In genomic region chr2:201234167-201235139, GRCh38 we compare ENCODE assay signal across 8 cellular contexts. TPM values are rescaled to one million over a fixed set of nuclear protein-coding genes. Genes with fewer than 3 reads are reported as not detected.
DNase-seq lines count a peak whose midpoint lies in the region; ATAC-seq and TF ChIP-seq lines count a peak whose summit lies in the region.

No MANE protein-coding gene starts in this region.

- peak; percentile 2 for ATAC-seq in GM19328 (IDR thresholded peaks at IDR 0.05; ENCODE audit: unreplicated experiment)

- H3K36me3 Mint-ChIP-seq in CD14-positive monocyte = no peaks in the 10 kb centered on the region

- DNase-seq in CD14-positive monocyte (ENCODE audit: low spot score) (no peak), NCI-H1694 treated with DMSO at 0.1 percent for 48 hours (lab: John Stamatoyannopoulos, UW) (no peak), dedifferentiated amniotic fluid mesenchymal stem cell (ENCODE audit: extremely low spot score) (no peak), HK-2 (ENCODE audit: unreplicated experiment) (no peak), COLO829 (ENCODE audit: low spot score) (no peak)

- H2AFZ ChIP-seq in SU-DHL-6 (ENCODE audit: low read depth, low read length, severe bottlenecking) = peak overlapping the region; percentile 89

- H3F3A ChIP-seq in SU-DHL-6 (ENCODE audit: insufficient read depth) = peaks cover 19% of the 10 kb centered on the region

- H3K27ac Mint-ChIP-seq in CD14-positive monocyte = peak overlapping the region; percentile 90 to 96 (median 94)

- H3K27me3 Mint-ChIP-seq in CD14-positive monocyte (ENCODE audit: low read depth in 3 of 3) = peaks cover 0 to 2% (median 0%) of the 10 kb centered on the region in 3 donors

- peak overlapping the region; percentile 89 for H3K4me2 ChIP-seq in SU-DHL-6 (ENCODE audit: low read depth, low read length, poor library complexity, severe bottlenecking)

- no peak for TF ChIP-seq RAD21 in liver (IDR thresholded peaks at IDR 0.05)

- H3K9me3 Mint-ChIP-seq in CD14-positive monocyte = no peaks in the 10 kb centered on the region

- H3K4me3 Mint-ChIP-seq in CD14-positive monocyte = peak overlapping the region; percentile 91 to 94

- no peak for TF ChIP-seq CTCF in CD14-positive monocyte (IDR thresholded peaks at IDR 0.05)
- TF ChIP-seq CTCF in SU-DHL-6 (IDR thresholded peaks at IDR 0.05; ENCODE audit: insufficient read depth, low read length, poor library complexity, severe bottlenecking) = no peak
- no peak for TF ChIP-seq CTCF in liver (IDR thresholded peaks at IDR 0.05; ENCODE audit: low read depth, low read length, missing input control)

- WGBS in liver = 77% methylated on average over 15 of the region's 15 CpGs

- peaks cover 22% of the 10 kb centered on the region for H3K79me2 ChIP-seq in SU-DHL-6 (ENCODE audit: insufficient read depth, low read length)

- H3K27me3 ChIP-seq in SU-DHL-6 (ENCODE audit: low read length) (no peaks in the 10 kb centered on the region), liver (ENCODE audit: control insufficient read depth in 4 of 4, insufficient read depth in 4 of 4, low read length in 3 of 4) (no peaks in the 10 kb centered on the region)

- intact Hi-C loops in CD14-positive monocyte (cut with micrococcal nuclease) = loop anchor here (5.0 to 10.0 kb wide), 5 partner anchors 38 to 340 kb away; partner anchors contain the start of genes CASP10 (in 2 of the 2), STRADB (in 1 of the 2) and TRAK2 (in 1 of the 2)

- H3K4me3 ChIP-seq in SU-DHL-6 (ENCODE audit: insufficient read depth, low read length, poor library complexity, severe bottlenecking) (peak overlapping the region; percentile 78), liver (ENCODE audit: low read depth in 1 of 3, low read length in 3 of 3) (peak overlapping the region; percentile 61 to 95 (median 82))

- H3K9ac ChIP-seq in SU-DHL-6 (ENCODE audit: low read length) = peak overlapping the region; percentile 71
- peak overlapping the region in 1 of 2 donors; percentile 57 for H3K9ac ChIP-seq in liver (ENCODE audit: low read depth in 1 of 2, low read length in 2 of 2)

- peaks cover 6 to 30% (median 24%) of the 10 kb centered on the region in 4 donors for H3K4me1 ChIP-seq in liver (ENCODE audit: control insufficient read depth in 4 of 4, insufficient read depth in 4 of 4, low read length in 3 of 4)

- H3K27ac ChIP-seq in SU-DHL-6 (ENCODE audit: low read depth, low read length) (peak overlapping the region; percentile 75), liver (ENCODE audit: low read depth in 1 of 2, low read length in 2 of 2) (peak overlapping the region in 1 of 2 donors; percentile 87)

- H3K9me3 ChIP-seq in SU-DHL-6 (ENCODE audit: insufficient read depth, low read length) (no peaks in the 10 kb centered on the region), liver (ENCODE audit: control insufficient read depth in 4 of 4, low read length in 3 of 4) (no peaks in the 10 kb centered on the region)

- peaks cover 61% of the 10 kb centered on the region for H3K4me1 Mint-ChIP-seq in CD14-positive monocyte

- no peaks in the 10 kb centered on the region for H4K20me1 ChIP-seq in SU-DHL-6 (ENCODE audit: low read depth, low read length)

- H3K36me3 ChIP-seq in SU-DHL-6 (ENCODE audit: low read length) (no peaks in the 10 kb centered on the region), liver (ENCODE audit: control insufficient read depth in 4 of 4, insufficient read depth in 3 of 4, low read depth in 1 of 4, low read length in 3 of 4) (no peaks in the 10 kb centered on the region)

- H3K9me2 ChIP-seq in SU-DHL-6 (replicated peaks; ENCODE audit: insufficient read depth, low read length) = no peaks in the 10 kb centered on the region

TF ChIP-seq in liver, 16 proteins besides CTCF, POLR2A, EP300 and RAD21:
- TF ChIP-seq MAX (IDR thresholded peaks at IDR 0.05) (no peak), FOXA2 (IDR thresholded peaks at IDR 0.05) (no peak), YY1 (IDR thresholded peaks at IDR 0.05) (no peak), FOXA1 (IDR thresholded peaks at IDR 0.05) (no peak), GABPA (IDR thresholded peaks at IDR 0.05 in 1 of 2, conservative IDR thresholded peaks at IDR 0.05 in 1 of 2) (no peak), REST (IDR thresholded peaks at IDR 0.05) (no peak), ATF3 (IDR thresholded peaks at IDR 0.05) (no peak), RXRA (IDR thresholded peaks at IDR 0.05) (no peak), HNF4A (conservative IDR thresholded peaks at IDR 0.05) (no peak), HNF4G (IDR thresholded peaks at IDR 0.05) (no peak), JUND (IDR thresholded peaks at IDR 0.05) (no peak)

RNA-seq across cellular contexts. Expression of gene CASP8, which starts 25.9 kb away (rescaled TPM):
- polyA plus RNA-seq in CD14-positive monocyte = 10 to 100 TPM; 40.0 to 80.7 TPM
- total RNA-seq in liver = 10 to 100 TPM; 12.2 to 15.1 TPM
- 1 to 10 TPM; 4.5 to 5.2 TPM for polyA plus RNA-seq in liver

RNA-seq across cellular contexts. Expression of gene CASP10, which starts 51.5 kb away (rescaled TPM):
- 10 to 100 TPM; 17.7 to 18.9 TPM for polyA plus RNA-seq in CD14-positive monocyte
- total RNA-seq in liver = 10 to 100 TPM in 1 of 2 donors, 1 to 10 TPM in 1; 8.7 to 13.6 TPM
- 1 to 10 TPM; 2.2 to 2.6 TPM for polyA plus RNA-seq in liver

Comparison
In these comparisons a context has a peak if more than half of its experiments do, and no peak if none do; other contexts are left out.
1. RNA of gene CASP8, which starts 25.9 kb away (polyA plus RNA-seq): 40.0 to 80.7 TPM in CD14-positive monocyte; 4.5 to 5.2 TPM in liver; every median in the first group is over 4 times any median in the second.
2. RNA of gene CASP10, which starts 51.5 kb away (polyA plus RNA-seq): 17.7 to 18.9 TPM in CD14-positive monocyte; 2.2 to 2.6 TPM in liver; every median in the first group is over 4 times any median in the second.